8 cellular contexts compared by ENCODE assay signal in genomic region chr2:37671816-37672103, GRCh38. TPM values are rescaled to one million over a fixed set of nuclear protein-coding genes. Genes with fewer than 3 reads are reported as not detected.
DNase-seq lines count a peak whose midpoint lies in the region; TF ChIP-seq lines count a peak whose summit lies in the region.

No MANE protein-coding gene starts in this region.

- H3K9me2 ChIP-seq in DOHH2 (replicated peaks; ENCODE audit: control insufficient read depth, low read length), result no peaks in the 10 kb centered on the region

- no CpG with 5 or more reads among the region's 29 CpGs for WGBS in H9 (ENCODE audit: extremely low coverage, insufficient read length, low lambda C conversion rate)
- 0% methylated on average over 29 of the region's 29 CpGs for WGBS in esophagus, 2 donors

- no peak overlapping the region for H4K91ac ChIP-seq in H9 (ENCODE audit: insufficient read length, low read depth, low read length)

- H4K5ac ChIP-seq in H9 (ENCODE audit: insufficient read length, low read depth, low read length), result no peak overlapping the region

- no peak overlapping the region for H2AK5ac ChIP-seq in H9 (ENCODE audit: insufficient read length, low read length)

- H3K18ac ChIP-seq in H9 (ENCODE audit: insufficient read length, low read depth, low read length), result peak overlapping the region; percentile 27

- H3K27ac Mint-ChIP-seq in H9 (peak overlapping the region in 2 of 3 experiments; percentile 51 to 82; a peak in 3 of 7 replicates), progenitor cell of endocrine pancreas (peak overlapping the region; percentile 96)

- H3K4me1 ChIP-seq in DOHH2 (ENCODE audit: control insufficient read depth, low read length), result peaks cover 36% of the 10 kb centered on the region
- peaks cover 8% of the 10 kb centered on the region; the same call in 1 of the 2 replicates for H3K4me1 ChIP-seq in H9 (ENCODE audit: insufficient read depth, low read length)
- H3K4me1 ChIP-seq in SJCRH30, result peaks cover 40% of the 10 kb centered on the region
- peaks cover 0 to 6% of the 10 kb centered on the region in 2 donors for H3K4me1 ChIP-seq in esophagus (ENCODE audit: control insufficient read depth in 2 of 2, insufficient read depth in 2 of 2, low read length in 1 of 2)

- H4K8ac ChIP-seq in H9 (replicated peaks; ENCODE audit: insufficient read length, low read depth, low read length), result no peak overlapping the region

- H3K27me3 ChIP-seq in DOHH2 (ENCODE audit: control insufficient read depth, low read length) (peaks cover 56% of the 10 kb centered on the region), H9 (ENCODE audit: insufficient read depth, low read length) (no peaks in the 10 kb centered on the region), SJCRH30 (no peaks in the 10 kb centered on the region), esophagus (ENCODE audit: control insufficient read depth in 1 of 2, insufficient read depth in 2 of 2, low read length in 2 of 2) (no peaks in the 10 kb centered on the region)

- H3K4me1 Mint-ChIP-seq in H9, result peaks cover 60 to 64% of the 10 kb centered on the region in 2 experiments
- H3K4me1 Mint-ChIP-seq in progenitor cell of endocrine pancreas (ENCODE audit: low read depth), result peaks cover 47% of the 10 kb centered on the region

- H3K27ac ChIP-seq in DOHH2 (ENCODE audit: low read depth, low read length) (no peak overlapping the region), H9 (ENCODE audit: insufficient read length, low read depth, low read length) (no peak overlapping the region), SJCRH30 (peak overlapping the region; percentile 99), esophagus (ENCODE audit: low read depth in 2 of 2, low read length in 1 of 2) (peak overlapping the region; percentile 79 to 83)

- no peaks in the 10 kb centered on the region for H3K36me3 ChIP-seq in DOHH2 (ENCODE audit: control insufficient read depth, low read length)
- H3K36me3 ChIP-seq in SJCRH30, result peaks cover 35% of the 10 kb centered on the region
- H3K36me3 ChIP-seq in esophagus (ENCODE audit: control insufficient read depth in 2 of 2, insufficient read depth in 2 of 2, low read length in 1 of 2), result no peaks in the 10 kb centered on the region

- DNase-seq in H9, result no peak
- DNase-seq in SJCRH30, result no peak
- no peak for DNase-seq in progenitor cell of endocrine pancreas (ENCODE audit: low spot score, unreplicated experiment)
- no peak for DNase-seq in DMS79 treated with DMSO at 0.1 percent for 48 hours (lab: John Stamatoyannopoulos, UW)
- DNase-seq in putamen (ENCODE audit: low spot score), result no peak
- no peak for DNase-seq in HEK293T (ENCODE audit: extremely low spot score)

- H3K36me3 Mint-ChIP-seq in H9 (ENCODE audit: insufficient read depth in 1 of 3, low read depth in 3 of 3), result peaks cover 0 to 23% (median 0%) of the 10 kb centered on the region in 3 experiments; a peak in 4 of 7 replicates
- peaks cover 4% of the 10 kb centered on the region for H3K36me3 Mint-ChIP-seq in progenitor cell of endocrine pancreas (ENCODE audit: insufficient read depth)

- H3K9ac ChIP-seq in H9 (ENCODE audit: extremely low read depth, insufficient read length, low read length), result peak overlapping the region; percentile 80

- H4K20me1 ChIP-seq in DOHH2 (ENCODE audit: control insufficient read depth, insufficient read depth, low read depth, low read length) (no peaks in the 10 kb centered on the region), H9 (ENCODE audit: control insufficient read depth, insufficient read depth, insufficient read length) (no peaks in the 10 kb centered on the region)

- H2BK12ac ChIP-seq in H9 (ENCODE audit: insufficient read length, low read depth, low read length), result no peak overlapping the region

- H3K14ac ChIP-seq in H9 (ENCODE audit: insufficient read depth, low read length), result peak overlapping the region; percentile 93

- H3K9me3 Mint-ChIP-seq in H9 (no peaks in the 10 kb centered on the region), progenitor cell of endocrine pancreas (ENCODE audit: low read depth) (no peaks in the 10 kb centered on the region)

- H2BK20ac ChIP-seq in H9 (ENCODE audit: low read depth, low read length, poor library complexity, severe bottlenecking), result no peak overlapping the region

- no peak overlapping the region for H3T11ph ChIP-seq in H9 (ENCODE audit: low read length)

- H2AFZ ChIP-seq in H9 (ENCODE audit: low read length), result no peak overlapping the region

- no peak overlapping the region for H3K4ac ChIP-seq in H9 (ENCODE audit: low read depth, low read length)

- H3K4me3 Mint-ChIP-seq in H9 (peak overlapping the region; percentile 85 to 87), progenitor cell of endocrine pancreas (ENCODE audit: low read depth) (peak overlapping the region; percentile 79)

- POLR2A ChIA-PET in HEK293T (lab: Yijun Ruan, JAX), result interaction anchor here (0.6 to 1.2 kb wide), 10 partner anchors 15 to 166 kb away, joined by 3 to 5 read pairs (median 3); no protein-coding TSS in a partner anchor

- H3K4me2 ChIP-seq in DOHH2 (ENCODE audit: low read length) (peak overlapping the region; percentile 97), H9 (ENCODE audit: insufficient read depth, insufficient read length, low read length) (peak overlapping the region; percentile 86)

- H3K23me2 ChIP-seq in H9 (ENCODE audit: insufficient read length, low read depth, low read length, poor library complexity, severe bottlenecking), result peaks cover 14% of the 10 kb centered on the region

- CTCF ChIA-PET in HEK293T (lab: Yijun Ruan, JAX), result no interaction called here

- H3K27me3 Mint-ChIP-seq in H9 (ENCODE audit: low read depth) (no peaks in the 10 kb centered on the region), progenitor cell of endocrine pancreas (no peaks in the 10 kb centered on the region)

- no peak for TF ChIP-seq CTCF in DOHH2 (IDR thresholded peaks at IDR 0.05; ENCODE audit: low read depth, low read length, poor library complexity, severe bottlenecking)
- no peak for TF ChIP-seq CTCF in H9 (conservative IDR thresholded peaks at IDR 0.05)
- no peak for TF ChIP-seq CTCF in progenitor cell of endocrine pancreas (IDR thresholded peaks at IDR 0.05; ENCODE audit: unreplicated experiment)

- H3K79me1 ChIP-seq in H9 (ENCODE audit: insufficient read depth, low read depth, low read length, poor library complexity, severe bottlenecking), result peaks cover 14% of the 10 kb centered on the region

- no peak overlapping the region for H2BK15ac ChIP-seq in H9 (ENCODE audit: low read depth, low read length)

- H2BK5ac ChIP-seq in H9 (ENCODE audit: insufficient read length, low read length), result no peak overlapping the region

- H3K9me3 ChIP-seq in DOHH2 (ENCODE audit: control insufficient read depth, insufficient read depth, low read length), result no peaks in the 10 kb centered on the region
- H3K9me3 ChIP-seq in H9 (ENCODE audit: control insufficient read depth, low read depth, low read length), result no peaks in the 10 kb centered on the region
- no peaks in the 10 kb centered on the region for H3K9me3 ChIP-seq in SJCRH30 (replicated peaks)
- no peaks in the 10 kb centered on the region for H3K9me3 ChIP-seq in esophagus (ENCODE audit: control insufficient read depth in 2 of 2, insufficient read depth in 1 of 2, low read depth in 1 of 2, low read length in 1 of 2)

- H3K79me2 ChIP-seq in DOHH2 (ENCODE audit: control insufficient read depth, low read length), result no peaks in the 10 kb centered on the region
- H3K79me2 ChIP-seq in H9 (ENCODE audit: insufficient read depth, low read length), result peaks cover 30% of the 10 kb centered on the region; the same call in 1 of the 2 replicates

- H3K23ac ChIP-seq in H9 (ENCODE audit: insufficient read length, low read depth, low read length), result no peak overlapping the region

- no peak overlapping the region for H2BK120ac ChIP-seq in H9 (ENCODE audit: low read depth, low read length, poor library complexity, severe bottlenecking)

- H3K56ac ChIP-seq in H9 (ENCODE audit: insufficient read length, low read depth, low read length), result no peak overlapping the region

- peaks cover 8% of the 10 kb centered on the region for H3F3A ChIP-seq in DOHH2 (ENCODE audit: control insufficient read depth, insufficient read depth)

- H3K4me3 ChIP-seq in DOHH2 (ENCODE audit: low read length) (peak overlapping the region; percentile 81), SJCRH30 (peak overlapping the region; percentile 94), esophagus (ENCODE audit: low read depth in 1 of 2, low read length in 2 of 2) (peak overlapping the region; percentile 49 to 72)

TF ChIP-seq in HEK293T, 16 proteins besides CTCF, POLR2A, EP300 and RAD21:
- no peak for TF ChIP-seq BHLHE40 (IDR thresholded peaks at IDR 0.05; ENCODE audit: borderline replicate concordance)
- TF ChIP-seq SP1 (IDR thresholded peaks at IDR 0.05), result no peak
- no peak for TF ChIP-seq FOXA1 (IDR thresholded peaks at IDR 0.05)
- no peak for TF ChIP-seq LEF1 (IDR thresholded peaks at IDR 0.05; ENCODE audit: borderline replicate concordance)
- TF ChIP-seq ELF4 (IDR thresholded peaks at IDR 0.05), result no peak
- no peak for TF ChIP-seq ZNF384 (IDR thresholded peaks at IDR 0.05)
- no peak for TF ChIP-seq HDGF (IDR thresholded peaks at IDR 0.05; ENCODE audit: borderline replicate concordance)
- no peak; the same call in 1 of the 2 replicates for TF ChIP-seq L3MBTL2 (conservative IDR thresholded peaks at IDR 0.05)
- TF ChIP-seq NFRKB (IDR thresholded peaks at IDR 0.05), result no peak
- no peak for TF ChIP-seq ARNT (IDR thresholded peaks at IDR 0.05)
- TF ChIP-seq PKNOX1 (IDR thresholded peaks at IDR 0.05), result no peak
- no peak for TF ChIP-seq FOXK2 (IDR thresholded peaks at IDR 0.05)

RNA-seq across cellular contexts. Expression of gene CDC42EP3, which starts 0.3 kb away (rescaled TPM):
- total RNA-seq in H9 (2021) (58.3 and 61.5 TPM in 2 replicates), progenitor cell of endocrine pancreas (43.1 and 48.5 TPM in 2 replicates)
- total RNA-seq in SJCRH30 (2014; rRNA removed; shearing (Covaris generic)), result 176 and 177 TPM in 2 replicates
- 1 to 10 TPM; 2.0 to 6.0 TPM for polyA plus RNA-seq in esophagus

Comparison
In these comparisons a context has a peak if more than half of its experiments do, and no peak if none do; other contexts are left out.
1. H3K27ac ChIP-seq: peak in SJCRH30 (single experiment) and esophagus (2 of 2); none in DOHH2 (single experiment) and H9 (single experiment).
2. Peak in every context shown above with its lines, with median percentiles within 50 percentile points of each other: H3K4me3 ChIP-seq.